10 cellular contexts compared by ENCODE assay signal in genomic region chr1:183877321-183877720, GRCh38.
DNase-seq lines count a peak whose midpoint lies in the region; ATAC-seq and TF ChIP-seq lines count a peak whose summit lies in the region.
"Had no signal": no experiment of that assay in that cellular context is flagged by ENCODE, and none has a peak within 500 bp of the region (broad histone marks: within the 10 kb centered on the region; RNA-seq: fewer than 3 reads in every experiment).

No MANE protein-coding gene starts in this region.

- H3K36me3 Mint-ChIP-seq in T-helper 2 cell treated with Interferon-gamma antibody and Interleukin-4, amounts not matched to agents 5 μg/mL and 100 μg/mL, for 36 hours (ENCODE audit: low read depth), result peaks cover 3% of the 10 kb centered on the region

- H3K4me1 Mint-ChIP-seq in T-helper 2 cell treated with Interferon-gamma antibody and Interleukin-4, amounts not matched to agents 5 μg/mL and 100 μg/mL, for 36 hours (ENCODE audit: low read depth), result peaks cover 9% of the 10 kb centered on the region

- ATAC-seq in GM18517 (IDR thresholded peaks at IDR 0.05; ENCODE audit: unreplicated experiment), result no peak

- no peak overlapping the region for H3K27ac Mint-ChIP-seq in T-helper 2 cell treated with Interferon-gamma antibody and Interleukin-4, amounts not matched to agents 5 μg/mL and 100 μg/mL, for 36 hours

- intact Hi-C loops in posterior cingulate gyrus (cut with DNase I), result no loop called here

- H3K4me3 Mint-ChIP-seq in T-helper 2 cell treated with Interferon-gamma antibody and Interleukin-4, amounts not matched to agents 5 μg/mL and 100 μg/mL, for 36 hours, result no peak overlapping the region

- in situ Hi-C loops in astrocyte of the spinal cord (cut with HindIII; ENCODE audit: low sequenced_read_pairs), result no loop called here

- peak; percentile 67 for DNase-seq in AG10803 (ENCODE audit: low read depth)
- DNase-seq in astrocyte of the spinal cord (ENCODE audit: low read depth, low spot score), result peak; percentile 54
- peak; percentile 27 for DNase-seq in hepatic stellate cell (ENCODE audit: low spot score)
- DNase-seq in posterior cingulate gyrus, result peak; percentile 36 to 94 (median 70)
- DNase-seq in T-helper 2 cell treated with Interferon-gamma antibody and Interleukin-4, amounts not matched to agents 5 μg/mL and 100 μg/mL, for 36 hours (ENCODE audit: low spot score), result no peak
- no peak for DNase-seq in activated CD8-positive, alpha-beta memory T cell treated with anti-CD3 and anti-CD28 coated beads, Interleukin-2, amount 50 U/mL, for 48 hours
- no peak for DNase-seq in NCI-H748 (lab: John Stamatoyannopoulos, UW; ENCODE audit: unreplicated experiment)
- DNase-seq: COR-L47, NCI-H1417 had no signal

- no peaks in the 10 kb centered on the region for H3K9me3 Mint-ChIP-seq in T-helper 2 cell treated with Interferon-gamma antibody and Interleukin-4, amounts not matched to agents 5 μg/mL and 100 μg/mL, for 36 hours

- H3K4me3 ChIP-seq in AG10803 (ENCODE audit: low read length), result peak overlapping the region; percentile 42
- no peak overlapping the region for H3K4me3 ChIP-seq in astrocyte of the spinal cord (ENCODE audit: low read depth, low read length)

- TF ChIP-seq CTCF in AG10803 (conservative IDR thresholded peaks at IDR 0.05; ENCODE audit: low read length), result no peak
- TF ChIP-seq CTCF in astrocyte of the spinal cord (IDR thresholded peaks at IDR 0.05; ENCODE audit: low read depth, low read length), result no peak

- no peaks in the 10 kb centered on the region for H3K27me3 Mint-ChIP-seq in T-helper 2 cell treated with Interferon-gamma antibody and Interleukin-4, amounts not matched to agents 5 μg/mL and 100 μg/mL, for 36 hours (ENCODE audit: low read depth)

Comparison
In these comparisons a context has a peak if more than half of its experiments do, and no peak if none do; other contexts are left out.
1. DNase-seq: peak in AG10803 (single experiment), astrocyte of the spinal cord (single experiment), hepatic stellate cell (single experiment) and posterior cingulate gyrus (10 of 10); none in T-helper 2 cell treated with Interferon-gamma antibody and Interleukin-4, amounts not matched to agents 5 μg/mL and 100 μg/mL, for 36 hours (single experiment), activated CD8-positive, alpha-beta memory T cell treated with anti-CD3 and anti-CD28 coated beads, Interleukin-2, amount 50 U/mL, for 48 hours (single experiment) and NCI-H748 (single experiment).